ENCODE assay signal across 8 cellular contexts in genomic region chr6:28136585-28137457, GRCh38. TPM values are rescaled to one million over a fixed set of nuclear protein-coding genes. Genes with fewer than 3 reads are reported as not detected.
DNase-seq lines count a peak whose midpoint lies in the region; ATAC-seq and TF ChIP-seq lines count a peak whose summit lies in the region.

No MANE protein-coding gene starts in this region.

- peak; percentile 93 for DNase-seq in EH (ENCODE audit: low read depth)
- DNase-seq in H4 (ENCODE audit: low spot score): peak; percentile 88
- DNase-seq in LoVo (ENCODE audit: low spot score): peak; percentile 91
- peak; percentile 92 for DNase-seq in SHP77 (lab: John Stamatoyannopoulos, UW)
- peak; percentile 75 for DNase-seq in activated gamma-delta T cell treated with Interleukin-2 at 50 U/mL for 16 hours
- DNase-seq in fibroblast of villous mesenchyme (ENCODE audit: low read depth): peak; percentile 98
- DNase-seq in stimulated activated naive CD8-positive, alpha-beta T cell treated with anti-CD3 and anti-CD28 coated beads, Interleukin-15, amount 100 ng/mL, for 72 hours: peak; percentile 78 to 86

- H3K36me3 ChIP-seq in neural cell (ENCODE audit: insufficient read depth, low read length): no peaks in the 10 kb centered on the region

- H3K9ac ChIP-seq in neural cell (ENCODE audit: low read length): peak overlapping the region; percentile 97

- TF ChIP-seq RAD21 in neural cell (conservative IDR thresholded peaks at IDR 0.05): peak; percentile 29

- peak overlapping the region; percentile 93 for H2AFZ ChIP-seq in neural cell (ENCODE audit: low read depth, low read length)

- H3K9me3 ChIP-seq in neural cell (ENCODE audit: low read length): no peaks in the 10 kb centered on the region

- TF ChIP-seq CTCF in fibroblast of villous mesenchyme (IDR thresholded peaks at IDR 0.05; ENCODE audit: insufficient read depth, low read depth, low read length) (no peak), neural cell (IDR thresholded peaks at IDR 0.05; ENCODE audit: poor library complexity, severe bottlenecking) (peak; percentile 26)

- H3F3A ChIP-seq in neural cell (ENCODE audit: insufficient read depth, low read length, poor library complexity, severe bottlenecking): no peaks in the 10 kb centered on the region

- peak; percentile 54 for TF ChIP-seq EP300 in neural cell (conservative IDR thresholded peaks at IDR 0.05; ENCODE audit: poor library complexity, severe bottlenecking)

- peak overlapping the region; percentile 98 to 99 for H3K27ac Mint-ChIP-seq in stimulated activated naive CD8-positive, alpha-beta T cell treated with anti-CD3 and anti-CD28 coated beads, Interleukin-15, amount 100 ng/mL, for 72 hours

- H4K20me1 ChIP-seq in neural cell (ENCODE audit: insufficient read depth): no peaks in the 10 kb centered on the region

- H3K4me2 ChIP-seq in neural cell (ENCODE audit: low read length): peak overlapping the region; percentile 93

- peak overlapping the region; percentile 95 to 97 for H3K4me3 Mint-ChIP-seq in stimulated activated naive CD8-positive, alpha-beta T cell treated with anti-CD3 and anti-CD28 coated beads, Interleukin-15, amount 100 ng/mL, for 72 hours

- H3K4me3 ChIP-seq in fibroblast of villous mesenchyme (ENCODE audit: low read depth, low read length): peak overlapping the region; percentile 78
- H3K4me3 ChIP-seq in neural cell (ENCODE audit: low read length): peak overlapping the region; percentile 77

- no peaks in the 10 kb centered on the region for H3K27me3 Mint-ChIP-seq in stimulated activated naive CD8-positive, alpha-beta T cell treated with anti-CD3 and anti-CD28 coated beads, Interleukin-15, amount 100 ng/mL, for 72 hours

- peak overlapping the region; percentile 93 for H3K27ac ChIP-seq in neural cell (ENCODE audit: low read length)

- H3K27me3 ChIP-seq in neural cell (ENCODE audit: insufficient read depth, low read depth, low read length): no peaks in the 10 kb centered on the region

- peaks cover 61% of the 10 kb centered on the region for H3K79me2 ChIP-seq in neural cell (replicated peaks; ENCODE audit: insufficient read depth, low read length)

- ATAC-seq in stimulated activated naive CD8-positive, alpha-beta T cell treated with anti-CD3 and anti-CD28 coated beads, Interleukin-15, amount 100 ng/mL, for 72 hours: peak; percentile 69

- H3K9me3 Mint-ChIP-seq in stimulated activated naive CD8-positive, alpha-beta T cell treated with anti-CD3 and anti-CD28 coated beads, Interleukin-15, amount 100 ng/mL, for 72 hours: no peaks in the 10 kb centered on the region

- no peaks in the 10 kb centered on the region for H3K9me2 ChIP-seq in neural cell (ENCODE audit: insufficient read depth, low read length)

- peaks cover 67% of the 10 kb centered on the region for H3K4me1 Mint-ChIP-seq in stimulated activated naive CD8-positive, alpha-beta T cell treated with anti-CD3 and anti-CD28 coated beads, Interleukin-15, amount 100 ng/mL, for 72 hours

TF ChIP-seq in neural cell, 6 proteins besides CTCF, POLR2A, EP300 and RAD21:
- TF ChIP-seq TAF1 (IDR thresholded peaks at IDR 0.05; ENCODE audit: low read depth) (peak; percentile 99), MXI1 (conservative IDR thresholded peaks at IDR 0.05; ENCODE audit: poor library complexity, severe bottlenecking) (peak; percentile 64), REST (IDR thresholded peaks at IDR 0.05; ENCODE audit: borderline replicate concordance) (peak; percentile 97), SMC3 (conservative IDR thresholded peaks at IDR 0.05; ENCODE audit: poor library complexity) (peak; percentile 41), EZH2 (IDR thresholded peaks at IDR 0.05; ENCODE audit: borderline replicate concordance, insufficient read depth, low read length, poor library complexity, severe bottlenecking) (no peak), POLR2AphosphoS5 (IDR thresholded peaks at IDR 0.05) (peak; percentile 83)

RNA-seq across cellular contexts. Expression of gene ZKSCAN8, which starts 4.9 kb away (rescaled TPM):
- total RNA-seq in H4 (2014; rRNA removed; shearing (Covaris generic)): 7.4 and 10.1 TPM in 2 replicates
- 14.5 and 20.3 TPM in 2 replicates for total RNA-seq in fibroblast of villous mesenchyme
- 17.2 and 22.0 TPM in 2 replicates for polyA plus RNA-seq in neural cell
- 58.2 and 73.5 TPM in 2 replicates for polyA minus RNA-seq in neural cell

RNA-seq across cellular contexts. Expression of gene ZSCAN16, which starts 12.4 kb away (rescaled TPM):
- total RNA-seq in H4 (2014; rRNA removed; shearing (Covaris generic)): 3.5 and 9.9 TPM in 2 replicates
- 2.2 and 3.2 TPM in 2 replicates for total RNA-seq in fibroblast of villous mesenchyme
- 31.9 and 36.6 TPM in 2 replicates for polyA plus RNA-seq in neural cell
- polyA minus RNA-seq in neural cell: 24.3 and 31.5 TPM in 2 replicates

RNA-seq across cellular contexts. Expression of gene ZNF165, which starts 56.5 kb away (rescaled TPM):
- 0.16 and 1.2 TPM in 2 replicates for total RNA-seq in H4 (2014; rRNA removed; shearing (Covaris generic))
- total RNA-seq in fibroblast of villous mesenchyme: 0.32 and 0.86 TPM in 2 replicates
- polyA plus RNA-seq in neural cell: 1.4 and 1.6 TPM in 2 replicates
- 1.2 and 1.5 TPM in 2 replicates for polyA minus RNA-seq in neural cell

Comparison
In these comparisons a context has a peak if more than half of its experiments do, and no peak if none do; other contexts are left out.
1. Peak in every context shown above with its lines: DNase-seq, ATAC-seq, H3K4me3 ChIP-seq and H3K27ac ChIP-seq.